Comparison of ENCODE assay signal across 23 cellular contexts in the genomic region with DNA sequence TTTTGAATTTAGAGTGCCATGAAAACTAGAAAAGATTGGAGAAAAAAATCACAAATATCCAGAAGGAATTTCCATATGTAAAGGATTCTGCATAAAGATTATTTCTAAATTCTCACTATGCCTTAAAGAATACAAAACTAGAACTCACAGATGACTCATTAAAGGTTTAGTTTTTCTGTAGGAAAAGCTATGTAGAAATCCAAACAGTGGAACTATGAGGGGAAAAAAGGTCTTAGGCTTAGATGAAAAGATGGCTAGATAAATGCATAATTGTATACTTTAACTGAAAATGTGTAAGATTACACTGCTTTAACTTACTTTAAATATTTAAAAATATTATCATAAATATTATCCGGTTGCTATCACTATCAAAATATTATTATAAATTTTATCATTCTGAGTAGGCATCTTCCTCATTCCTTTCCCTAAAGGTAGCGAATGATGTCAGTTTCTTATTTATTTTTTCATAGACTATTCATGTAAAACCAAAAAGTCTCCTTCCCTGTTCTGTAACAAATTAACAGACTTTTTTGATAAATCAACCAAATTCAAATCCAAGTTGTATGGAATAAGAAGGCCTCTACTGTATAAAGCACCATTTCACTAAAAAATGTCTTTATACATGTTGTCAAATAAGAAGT.
DNase-seq lines count a peak whose midpoint lies in the region; ATAC-seq and TF ChIP-seq lines count a peak whose summit lies in the region.
"Had no signal": no experiment of that assay in that cellular context is flagged by ENCODE, and none has a peak within 500 bp of the region (broad histone marks: within the 10 kb centered on the region; RNA-seq: fewer than 3 reads in every experiment).

No MANE protein-coding gene starts in this region.

- H3K4me1 Mint-ChIP-seq in chondrocyte (ENCODE audit: low read depth) (peaks cover 15% of the 10 kb centered on the region), GM23338 (no peaks in the 10 kb centered on the region), endothelial cell (ENCODE audit: unreplicated experiment) (no peaks in the 10 kb centered on the region)
- H3K4me1 Mint-ChIP-seq: H9 had no signal

- peaks cover 6% of the 10 kb centered on the region for H3K36me3 Mint-ChIP-seq in chondrocyte (ENCODE audit: low read depth)
- peaks cover 19% of the 10 kb centered on the region; the same call in 2 of the 3 replicates for H3K36me3 Mint-ChIP-seq in GM23338 (ENCODE audit: low read depth)
- no peaks in the 10 kb centered on the region for H3K36me3 Mint-ChIP-seq in endothelial cell (ENCODE audit: low read depth, unreplicated experiment)
- H3K36me3 Mint-ChIP-seq: CD8-positive, alpha-beta T cell had no signal

- H3K9me2 ChIP-seq in GM23338 (ENCODE audit: insufficient read depth): peaks cover 11% of the 10 kb centered on the region; the same call in 1 of the 2 replicates

- peak; percentile 52 for DNase-seq in adipocyte (ENCODE audit: low read depth)
- DNase-seq in chondrocyte (ENCODE audit: low spot score): no peak
- peak; percentile 27 for DNase-seq in iris pigment epithelial cell (ENCODE audit: low read depth)
- no peak for DNase-seq in GM23338 (ENCODE audit: low spot score)
- DNase-seq in endothelial cell (ENCODE audit: low spot score): no peak
- DNase-seq in activated T-cell treated with anti-CD3 and anti-CD28 coated beads for 4 hours: no peak
- no peak for DNase-seq in left colon
- DNase-seq: CD8-positive, alpha-beta T cell; H9; KG1; NCI-H1092; NCI-H1436; NCI-H2029; NCI-H2171; NCI-H345; NCI-H524; NCI-H774; Right ventricle myocardium superior had no signal

- H3K27me3 ChIP-seq in ACC112 (ENCODE audit: insufficient read depth, low read length) (no peaks in the 10 kb centered on the region), adipocyte (replicated peaks; ENCODE audit: control insufficient read depth, insufficient read depth, low read length) (no peaks in the 10 kb centered on the region), GM23338 (ENCODE audit: insufficient read depth) (no peaks in the 10 kb centered on the region)
- H3K27me3 ChIP-seq: BLaER1 treated with 17β-estradiol and CSF1 and Interleukin-3, amounts not matched to agents 10 nM and 100 nM had no signal

- no peaks in the 10 kb centered on the region for H3K27me3 Mint-ChIP-seq in chondrocyte (ENCODE audit: low read depth)
- H3K27me3 Mint-ChIP-seq in GM23338 (ENCODE audit: insufficient read depth, low read depth, poor library complexity): peaks cover 3% of the 10 kb centered on the region
- no peaks in the 10 kb centered on the region for H3K27me3 Mint-ChIP-seq in endothelial cell (ENCODE audit: unreplicated experiment)

- H3K4me1 ChIP-seq in ACC112 (ENCODE audit: control insufficient read depth, insufficient read depth, low read length, unreplicated experiment) (peaks cover 7% of the 10 kb centered on the region), adipocyte (ENCODE audit: control insufficient read depth, insufficient read depth, low read length) (no peaks in the 10 kb centered on the region), GM23338 (ENCODE audit: insufficient read depth) (no peaks in the 10 kb centered on the region)
- H3K4me1 ChIP-seq: BLaER1 treated with 17β-estradiol and CSF1 and Interleukin-3, amounts not matched to agents 10 nM and 100 nM had no signal

- peaks cover 31% of the 10 kb centered on the region for H3K9me3 Mint-ChIP-seq in chondrocyte (ENCODE audit: low read depth)
- H3K9me3 Mint-ChIP-seq in GM23338: peaks cover 45% of the 10 kb centered on the region
- H3K9me3 Mint-ChIP-seq in endothelial cell (ENCODE audit: unreplicated experiment): no peaks in the 10 kb centered on the region
- H3K9me3 Mint-ChIP-seq: CD8-positive, alpha-beta T cell had no signal

- no peaks in the 10 kb centered on the region for H3F3A ChIP-seq in GM23338 (replicated peaks; ENCODE audit: low read depth)

- H3K27ac ChIP-seq in ACC112 (ENCODE audit: low read depth, low read length) (peak overlapping the region; percentile 45), GM23338 (ENCODE audit: low read depth) (no peak overlapping the region)
- H3K27ac ChIP-seq: 22Rv1; BLaER1 treated with 17β-estradiol and CSF1 and Interleukin-3, amounts not matched to agents 10 nM and 100 nM; HL-60 had no signal

- peaks cover 19% of the 10 kb centered on the region for H3K9me3 ChIP-seq in adipocyte (ENCODE audit: control insufficient read depth, low read length)

- H3K79me2 ChIP-seq in ACC112 (ENCODE audit: control insufficient read depth, insufficient read depth, low read length, unreplicated experiment) (no peaks in the 10 kb centered on the region), GM23338 (replicated peaks; ENCODE audit: insufficient read depth) (no peaks in the 10 kb centered on the region)

- H3K27ac Mint-ChIP-seq in chondrocyte (ENCODE audit: unreplicated experiment) (peak overlapping the region; percentile 49), GM23338 (no peak overlapping the region), endothelial cell (ENCODE audit: unreplicated experiment) (no peak overlapping the region)
- H3K27ac Mint-ChIP-seq: CD8-positive, alpha-beta T cell; H9 had no signal

- H3K36me3 ChIP-seq in ACC112 (ENCODE audit: insufficient read depth, low read length) (no peaks in the 10 kb centered on the region), adipocyte (ENCODE audit: control insufficient read depth, insufficient read depth, low read length, severe bottlenecking) (no peaks in the 10 kb centered on the region), GM23338 (ENCODE audit: insufficient read depth) (peaks cover 5% of the 10 kb centered on the region; the same call in 1 of the 2 replicates)
- H3K36me3 ChIP-seq: BLaER1 treated with 17β-estradiol and CSF1 and Interleukin-3, amounts not matched to agents 10 nM and 100 nM had no signal

- no peak overlapping the region for H3K4me3 Mint-ChIP-seq in chondrocyte (ENCODE audit: unreplicated experiment)
- H3K4me3 Mint-ChIP-seq in GM23338: no peak overlapping the region
- H3K4me3 Mint-ChIP-seq in endothelial cell (ENCODE audit: unreplicated experiment): no peak overlapping the region
- H3K4me3 Mint-ChIP-seq: CD8-positive, alpha-beta T cell; H9 had no signal

- no peaks in the 10 kb centered on the region for H4K20me1 ChIP-seq in GM23338 (replicated peaks; ENCODE audit: insufficient read depth)
- H4K20me1 ChIP-seq: BLaER1 treated with 17β-estradiol and CSF1 and Interleukin-3, amounts not matched to agents 10 nM and 100 nM had no signal

- no peak overlapping the region for H3K9ac ChIP-seq in adipocyte (ENCODE audit: low read length)
- H3K9ac ChIP-seq: BLaER1 treated with 17β-estradiol and CSF1 and Interleukin-3, amounts not matched to agents 10 nM and 100 nM had no signal

- no peak overlapping the region for H3K4me2 ChIP-seq in GM23338
- H3K4me2 ChIP-seq: BLaER1 treated with 17β-estradiol and CSF1 and Interleukin-3, amounts not matched to agents 10 nM and 100 nM had no signal

- H3K4me3 ChIP-seq in ACC112 (ENCODE audit: low read depth, low read length) (no peak overlapping the region), adipocyte (ENCODE audit: low read length) (no peak overlapping the region), GM23338 (no peak overlapping the region)
- H3K4me3 ChIP-seq: BLaER1 treated with 17β-estradiol and CSF1 and Interleukin-3, amounts not matched to agents 10 nM and 100 nM had no signal

- intact Hi-C loops in left colon (cut with DNase I, micrococcal nuclease): no loop called here

- ATAC-seq in GM23338 (no peak), left colon (no peak)
- ATAC-seq: CD8-positive, alpha-beta T cell; HepG2 had no signal

- TF ChIP-seq CTCF in chondrocyte (IDR thresholded peaks at IDR 0.05) (no peak), GM23338 (conservative IDR thresholded peaks at IDR 0.05; ENCODE audit: low read depth in 2 of 2) (no peak), endothelial cell (IDR thresholded peaks at IDR 0.05; ENCODE audit: unreplicated experiment) (no peak)

- H2AFZ ChIP-seq in ACC112 (ENCODE audit: low read length, unreplicated experiment): peak overlapping the region; percentile 60
- no peak overlapping the region for H2AFZ ChIP-seq in GM23338

TF ChIP-seq in GM23338, 12 proteins besides CTCF, POLR2A, EP300 and RAD21 (continues in another document):
- TF ChIP-seq EZH2phosphoT487 (IDR thresholded peaks at IDR 0.05; ENCODE audit: unreplicated experiment) (no peak), CREB1 (CRISPR knock-in tag; IDR thresholded peaks at IDR 0.05; ENCODE audit: low read depth) (no peak)

Comparison
In these comparisons a context has a peak if more than half of its experiments do, and no peak if none do; other contexts are left out.
1. DNase-seq: peak in adipocyte (single experiment) and iris pigment epithelial cell (single experiment); none in chondrocyte (single experiment), GM23338 (single experiment), endothelial cell (single experiment), activated T-cell treated with anti-CD3 and anti-CD28 coated beads for 4 hours (single experiment) and left colon (0 of 2).